Comparison of ENCODE assay signal across 1 cellular context in the genomic region with DNA sequence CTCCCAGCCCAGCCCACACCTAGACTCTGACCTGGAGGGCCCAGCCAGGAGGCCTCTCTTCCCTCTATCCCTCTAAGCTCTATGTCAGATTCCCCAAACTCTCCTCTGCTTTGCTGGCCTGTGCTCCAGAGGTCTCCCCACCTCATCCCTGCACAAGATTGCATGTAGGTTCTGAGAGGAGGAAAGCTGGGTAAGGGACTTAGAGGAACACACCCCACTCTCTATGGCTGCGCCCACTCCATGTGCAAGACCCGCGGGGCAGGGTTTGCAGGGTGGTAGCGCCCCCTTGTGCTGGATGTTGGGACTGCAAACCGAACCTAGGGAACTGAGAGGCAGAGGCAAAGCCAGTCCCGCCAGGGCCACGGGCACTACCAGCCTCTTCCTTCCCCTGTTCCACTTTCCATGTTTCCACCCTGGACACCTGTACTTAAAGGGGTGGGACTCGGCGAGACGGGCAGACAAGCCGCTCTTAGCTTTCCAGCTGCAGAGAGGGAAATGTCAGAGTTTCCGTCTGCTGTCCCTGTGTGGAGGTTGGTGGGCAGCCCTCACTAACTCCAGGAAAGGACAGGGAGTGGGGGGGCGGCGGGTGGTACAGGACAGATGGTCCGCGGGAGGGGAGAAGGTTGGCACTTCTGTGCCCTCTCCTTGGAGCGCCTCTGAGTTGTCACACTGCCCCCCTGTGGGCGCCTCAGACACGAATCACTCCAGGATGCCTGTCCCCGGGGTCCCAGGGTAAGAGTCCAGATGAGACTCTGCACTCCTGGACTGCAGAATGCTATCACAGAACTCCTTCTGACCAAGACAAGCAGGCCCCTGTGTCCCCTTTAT.
TF ChIP-seq lines count a peak whose summit lies in the region.

No MANE protein-coding gene starts in this region.

TF ChIP-seq in HepG2, 621 proteins besides CTCF, POLR2A, EP300 and RAD21 (continued from another document and continues in another):
- TF ChIP-seq ZNF337 (CRISPR knock-in tag; IDR thresholded peaks at IDR 0.05; ENCODE audit: borderline replicate concordance, low read depth) (peak; percentile 93; the same call in 1 of the 2 replicates), RORA (CRISPR knock-in tag; IDR thresholded peaks at IDR 0.05) (no peak), ZNF557 (CRISPR knock-in tag; IDR thresholded peaks at IDR 0.05) (0 out of 2 replicates have a peak, but pooled peaks have one; percentile 18), ZNF562 (CRISPR knock-in tag; IDR thresholded peaks at IDR 0.05; ENCODE audit: borderline replicate concordance) (no peak), FOXK1 (CRISPR knock-in tag; IDR thresholded peaks at IDR 0.05; ENCODE audit: borderline replicate concordance, low read depth) (peak; percentile 66; the same call in 1 of the 2 replicates), MAF1 (CRISPR knock-in tag; IDR thresholded peaks at IDR 0.05; ENCODE audit: borderline replicate concordance) (no peak), ZNF326 (CRISPR knock-in tag; IDR thresholded peaks at IDR 0.05; ENCODE audit: borderline replicate concordance) (no peak), HNF4A (CRISPR knock-in tag; IDR thresholded peaks at IDR 0.05) (peak; percentile 67), ZBTB42 (CRISPR knock-in tag; IDR thresholded peaks at IDR 0.05) (peak; percentile 89; the same call in 1 of the 2 replicates), ZNF878 (CRISPR knock-in tag; IDR thresholded peaks at IDR 0.05) (no peak), ELF4 (CRISPR knock-in tag; IDR thresholded peaks at IDR 0.05; ENCODE audit: borderline replicate concordance) (peak; percentile 74; the same call in 1 of the 2 replicates), MXI1 (IDR thresholded peaks at IDR 0.05; ENCODE audit: borderline replicate concordance, low read depth, low read length) (peak; percentile 69; the same call in 1 of the 3 replicates), ZNF3 (CRISPR knock-in tag; IDR thresholded peaks at IDR 0.05) (no peak), ZFP41 (CRISPR knock-in tag; IDR thresholded peaks at IDR 0.05; ENCODE audit: borderline replicate concordance) (0 out of 2 replicates have a peak, but pooled peaks have one; percentile 4), RELA (CRISPR knock-in tag; IDR thresholded peaks at IDR 0.05) (peak; percentile 84), ZNF264 (CRISPR knock-in tag; IDR thresholded peaks at IDR 0.05) (no peak; the same call in 1 of the 2 replicates), ZNF598 (CRISPR knock-in tag; IDR thresholded peaks at IDR 0.05; ENCODE audit: borderline replicate concordance) (peak; percentile 99), ZMYM2 (CRISPR knock-in tag; IDR thresholded peaks at IDR 0.05) (0 out of 2 replicates have a peak, but pooled peaks have one; percentile 60), ZNF205 (CRISPR knock-in tag; IDR thresholded peaks at IDR 0.05) (0 out of 2 replicates have a peak, but pooled peaks have one; percentile 9), SNRNP70 (IDR thresholded peaks at IDR 0.05; ENCODE audit: low read depth, low read length) (no peak), SPEN (CRISPR knock-in tag; IDR thresholded peaks at IDR 0.05; ENCODE audit: low read depth) (peak; percentile 65; the same call in 1 of the 2 replicates), ZEB1 (IDR thresholded peaks at IDR 0.05; ENCODE audit: insufficient replicate concordance, low read depth) (no peak), SMARCC2 (IDR thresholded peaks at IDR 0.05) (no peak), HNRNPUL1 (IDR thresholded peaks at IDR 0.05; ENCODE audit: low read depth, low read length) (no peak), ZNF543 (CRISPR knock-in tag; IDR thresholded peaks at IDR 0.05) (peak; percentile 78), CBX5 (CRISPR knock-in tag; IDR thresholded peaks at IDR 0.05; ENCODE audit: borderline replicate concordance) (peak; percentile 89; the same call in 1 of the 2 replicates), PCBP2 (optimal IDR thresholded peaks at IDR 0.05; ENCODE audit: low read depth, low read length, poor library complexity, severe bottlenecking) (peak; percentile 17), RBM22 (optimal IDR thresholded peaks at IDR 0.05; ENCODE audit: low read length) (no peak), ZNF451 (CRISPR knock-in tag; IDR thresholded peaks at IDR 0.05) (peak; percentile 85; the same call in 1 of the 2 replicates), MAFG (CRISPR knock-in tag; IDR thresholded peaks at IDR 0.05) (no peak), PRPF4 (IDR thresholded peaks at IDR 0.05; ENCODE audit: low read depth, low read length, poor library complexity, severe bottlenecking) (no peak), SOX13 (IDR thresholded peaks at IDR 0.05) (no peak), SOX13 (CRISPR knock-in tag; conservative IDR thresholded peaks at IDR 0.05 in 1 of 2, IDR thresholded peaks at IDR 0.05 in 1 of 2) (peak in 1 of 2 experiments; percentile 65; a peak in 1 of 4 replicates), ZNF674 (CRISPR knock-in tag; IDR thresholded peaks at IDR 0.05; ENCODE audit: low read depth) (no peak), ZNF530 (CRISPR knock-in tag; IDR thresholded peaks at IDR 0.05; ENCODE audit: low read depth) (no peak), TCF7L2 (IDR thresholded peaks at IDR 0.05; ENCODE audit: low read depth, low read length) (no peak), RBAK (CRISPR knock-in tag; IDR thresholded peaks at IDR 0.05) (no peak), ZNF768 (CRISPR knock-in tag; IDR thresholded peaks at IDR 0.05) (peak; percentile 76; the same call in 1 of the 2 replicates)
- TF ChIP-seq, protein P1, sequence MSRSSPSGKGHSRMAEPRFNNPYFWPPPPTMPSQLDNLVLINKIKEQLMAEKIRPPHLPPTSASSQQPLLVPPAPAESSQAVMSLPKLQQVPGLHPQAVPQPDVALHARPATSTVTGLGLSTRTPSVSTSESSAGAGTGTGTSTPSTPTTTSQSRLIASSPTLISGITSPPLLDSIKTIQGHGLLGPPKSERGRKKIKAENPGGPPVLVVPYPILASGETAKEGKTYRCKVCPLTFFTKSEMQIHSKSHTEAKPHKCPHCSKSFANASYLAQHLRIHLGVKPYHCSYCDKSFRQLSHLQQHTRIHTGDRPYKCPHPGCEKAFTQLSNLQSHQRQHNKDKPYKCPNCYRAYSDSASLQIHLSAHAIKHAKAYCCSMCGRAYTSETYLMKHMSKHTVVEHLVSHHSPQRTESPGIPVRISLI (CRISPR knock-in tag; IDR thresholded peaks at IDR 0.05; ENCODE audit: borderline replicate concordance) = peak; percentile 87; the same call in 1 of the 2 replicates
- TF ChIP-seq, protein P2, sequence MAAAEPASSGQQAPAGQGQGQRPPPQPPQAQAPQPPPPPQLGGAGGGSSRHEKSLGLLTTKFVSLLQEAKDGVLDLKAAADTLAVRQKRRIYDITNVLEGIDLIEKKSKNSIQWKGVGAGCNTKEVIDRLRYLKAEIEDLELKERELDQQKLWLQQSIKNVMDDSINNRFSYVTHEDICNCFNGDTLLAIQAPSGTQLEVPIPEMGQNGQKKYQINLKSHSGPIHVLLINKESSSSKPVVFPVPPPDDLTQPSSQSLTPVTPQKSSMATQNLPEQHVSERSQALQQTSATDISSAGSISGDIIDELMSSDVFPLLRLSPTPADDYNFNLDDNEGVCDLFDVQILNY (CRISPR knock-in tag; conservative IDR thresholded peaks at IDR 0.05) = no peak
- TF ChIP-seq, protein P3, sequence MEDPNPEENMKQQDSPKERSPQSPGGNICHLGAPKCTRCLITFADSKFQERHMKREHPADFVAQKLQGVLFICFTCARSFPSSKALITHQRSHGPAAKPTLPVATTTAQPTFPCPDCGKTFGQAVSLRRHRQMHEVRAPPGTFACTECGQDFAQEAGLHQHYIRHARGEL (CRISPR knock-in tag; IDR thresholded peaks at IDR 0.05) = 0 out of 2 replicates have a peak, but pooled peaks have one; percentile 65
- TF ChIP-seq, protein P4, sequence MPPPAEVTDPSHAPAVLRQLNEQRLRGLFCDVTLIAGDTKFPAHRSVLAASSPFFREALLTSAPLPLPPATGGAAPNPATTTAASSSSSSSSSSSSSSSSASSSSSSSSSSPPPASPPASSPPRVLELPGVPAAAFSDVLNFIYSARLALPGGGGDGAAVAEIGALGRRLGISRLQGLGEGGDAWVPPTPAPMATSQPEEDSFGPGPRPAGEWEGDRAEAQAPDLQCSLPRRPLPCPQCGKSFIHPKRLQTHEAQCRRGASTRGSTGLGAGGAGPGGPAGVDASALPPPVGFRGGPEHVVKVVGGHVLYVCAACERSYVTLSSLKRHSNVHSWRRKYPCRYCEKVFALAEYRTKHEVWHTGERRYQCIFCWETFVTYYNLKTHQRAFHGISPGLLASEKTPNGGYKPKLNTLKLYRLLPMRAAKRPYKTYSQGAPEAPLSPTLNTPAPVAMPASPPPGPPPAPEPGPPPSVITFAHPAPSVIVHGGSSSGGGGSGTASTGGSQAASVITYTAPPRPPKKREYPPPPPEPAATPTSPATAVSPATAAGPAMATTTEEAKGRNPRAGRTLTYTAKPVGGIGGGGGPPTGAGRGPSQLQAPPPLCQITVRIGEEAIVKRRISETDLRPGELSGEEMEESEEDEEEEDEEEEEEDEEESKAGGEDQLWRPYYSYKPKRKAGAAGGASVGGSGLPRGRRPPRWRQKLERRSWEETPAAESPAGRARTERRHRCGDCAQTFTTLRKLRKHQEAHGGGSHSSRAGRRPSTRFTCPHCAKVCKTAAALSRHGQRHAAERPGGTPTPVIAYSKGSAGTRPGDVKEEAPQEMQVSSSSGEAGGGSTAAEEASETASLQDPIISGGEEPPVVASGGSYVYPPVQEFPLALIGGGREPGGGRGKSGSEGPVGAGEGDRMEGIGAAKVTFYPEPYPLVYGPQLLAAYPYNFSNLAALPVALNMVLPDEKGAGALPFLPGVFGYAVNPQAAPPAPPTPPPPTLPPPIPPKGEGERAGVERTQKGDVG (CRISPR knock-in tag; IDR thresholded peaks at IDR 0.05; ENCODE audit: borderline replicate concordance) = peak; percentile 89; the same call in 1 of the 2 replicates
- TF ChIP-seq, protein P5, sequence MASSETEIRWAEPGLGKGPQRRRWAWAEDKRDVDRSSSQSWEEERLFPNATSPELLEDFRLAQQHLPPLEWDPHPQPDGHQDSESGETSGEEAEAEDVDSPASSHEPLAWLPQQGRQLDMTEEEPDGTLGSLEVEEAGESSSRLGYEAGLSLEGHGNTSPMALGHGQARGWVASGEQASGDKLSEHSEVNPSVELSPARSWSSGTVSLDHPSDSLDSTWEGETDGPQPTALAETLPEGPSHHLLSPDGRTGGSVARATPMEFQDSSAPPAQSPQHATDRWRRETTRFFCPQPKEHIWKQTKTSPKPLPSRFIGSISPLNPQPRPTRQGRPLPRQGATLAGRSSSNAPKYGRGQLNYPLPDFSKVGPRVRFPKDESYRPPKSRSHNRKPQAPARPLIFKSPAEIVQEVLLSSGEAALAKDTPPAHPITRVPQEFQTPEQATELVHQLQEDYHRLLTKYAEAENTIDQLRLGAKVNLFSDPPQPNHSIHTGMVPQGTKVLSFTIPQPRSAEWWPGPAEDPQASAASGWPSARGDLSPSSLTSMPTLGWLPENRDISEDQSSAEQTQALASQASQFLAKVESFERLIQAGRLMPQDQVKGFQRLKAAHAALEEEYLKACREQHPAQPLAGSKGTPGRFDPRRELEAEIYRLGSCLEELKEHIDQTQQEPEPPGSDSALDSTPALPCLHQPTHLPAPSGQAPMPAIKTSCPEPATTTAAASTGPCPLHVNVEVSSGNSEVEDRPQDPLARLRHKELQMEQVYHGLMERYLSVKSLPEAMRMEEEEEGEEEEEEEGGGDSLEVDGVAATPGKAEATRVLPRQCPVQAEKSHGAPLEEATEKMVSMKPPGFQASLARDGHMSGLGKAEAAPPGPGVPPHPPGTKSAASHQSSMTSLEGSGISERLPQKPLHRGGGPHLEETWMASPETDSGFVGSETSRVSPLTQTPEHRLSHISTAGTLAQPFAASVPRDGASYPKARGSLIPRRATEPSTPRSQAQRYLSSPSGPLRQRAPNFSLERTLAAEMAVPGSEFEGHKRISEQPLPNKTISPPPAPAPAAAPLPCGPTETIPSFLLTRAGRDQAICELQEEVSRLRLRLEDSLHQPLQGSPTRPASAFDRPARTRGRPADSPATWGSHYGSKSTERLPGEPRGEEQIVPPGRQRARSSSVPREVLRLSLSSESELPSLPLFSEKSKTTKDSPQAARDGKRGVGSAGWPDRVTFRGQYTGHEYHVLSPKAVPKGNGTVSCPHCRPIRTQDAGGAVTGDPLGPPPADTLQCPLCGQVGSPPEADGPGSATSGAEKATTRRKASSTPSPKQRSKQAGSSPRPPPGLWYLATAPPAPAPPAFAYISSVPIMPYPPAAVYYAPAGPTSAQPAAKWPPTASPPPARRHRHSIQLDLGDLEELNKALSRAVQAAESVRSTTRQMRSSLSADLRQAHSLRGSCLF (CRISPR knock-in tag; IDR thresholded peaks at IDR 0.05; ENCODE audit: borderline replicate concordance) = no peak
- TF ChIP-seq, protein P6, sequence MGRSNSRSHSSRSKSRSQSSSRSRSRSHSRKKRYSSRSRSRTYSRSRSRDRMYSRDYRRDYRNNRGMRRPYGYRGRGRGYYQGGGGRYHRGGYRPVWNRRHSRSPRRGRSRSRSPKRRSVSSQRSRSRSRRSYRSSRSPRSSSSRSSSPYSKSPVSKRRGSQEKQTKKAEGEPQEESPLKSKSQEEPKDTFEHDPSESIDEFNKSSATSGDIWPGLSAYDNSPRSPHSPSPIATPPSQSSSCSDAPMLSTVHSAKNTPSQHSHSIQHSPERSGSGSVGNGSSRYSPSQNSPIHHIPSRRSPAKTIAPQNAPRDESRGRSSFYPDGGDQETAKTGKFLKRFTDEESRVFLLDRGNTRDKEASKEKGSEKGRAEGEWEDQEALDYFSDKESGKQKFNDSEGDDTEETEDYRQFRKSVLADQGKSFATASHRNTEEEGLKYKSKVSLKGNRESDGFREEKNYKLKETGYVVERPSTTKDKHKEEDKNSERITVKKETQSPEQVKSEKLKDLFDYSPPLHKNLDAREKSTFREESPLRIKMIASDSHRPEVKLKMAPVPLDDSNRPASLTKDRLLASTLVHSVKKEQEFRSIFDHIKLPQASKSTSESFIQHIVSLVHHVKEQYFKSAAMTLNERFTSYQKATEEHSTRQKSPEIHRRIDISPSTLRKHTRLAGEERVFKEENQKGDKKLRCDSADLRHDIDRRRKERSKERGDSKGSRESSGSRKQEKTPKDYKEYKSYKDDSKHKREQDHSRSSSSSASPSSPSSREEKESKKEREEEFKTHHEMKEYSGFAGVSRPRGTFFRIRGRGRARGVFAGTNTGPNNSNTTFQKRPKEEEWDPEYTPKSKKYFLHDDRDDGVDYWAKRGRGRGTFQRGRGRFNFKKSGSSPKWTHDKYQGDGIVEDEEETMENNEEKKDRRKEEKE (IDR thresholded peaks at IDR 0.05) = no peak
- TF ChIP-seq, protein P7, sequence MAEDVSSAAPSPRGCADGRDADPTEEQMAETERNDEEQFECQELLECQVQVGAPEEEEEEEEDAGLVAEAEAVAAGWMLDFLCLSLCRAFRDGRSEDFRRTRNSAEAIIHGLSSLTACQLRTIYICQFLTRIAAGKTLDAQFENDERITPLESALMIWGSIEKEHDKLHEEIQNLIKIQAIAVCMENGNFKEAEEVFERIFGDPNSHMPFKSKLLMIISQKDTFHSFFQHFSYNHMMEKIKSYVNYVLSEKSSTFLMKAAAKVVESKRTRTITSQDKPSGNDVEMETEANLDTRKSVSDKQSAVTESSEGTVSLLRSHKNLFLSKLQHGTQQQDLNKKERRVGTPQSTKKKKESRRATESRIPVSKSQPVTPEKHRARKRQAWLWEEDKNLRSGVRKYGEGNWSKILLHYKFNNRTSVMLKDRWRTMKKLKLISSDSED (CRISPR knock-in tag; IDR thresholded peaks at IDR 0.05) = no peak
